ENCODE assay signal across 1 cellular context in genomic region chr11:47355283-47356128, GRCh38.
TF ChIP-seq lines count a peak whose summit lies in the region.

No MANE protein-coding gene starts in this region.

TF ChIP-seq in HepG2, 621 proteins besides CTCF, POLR2A, EP300 and RAD21 (continued from another document and continues in another):
- TF ChIP-seq HHEX (CRISPR knock-in tag; IDR thresholded peaks at IDR 0.05) (no peak), USF2 (IDR thresholded peaks at IDR 0.05; ENCODE audit: low read depth, low read length) (no peak), USF2 (CRISPR knock-in tag; IDR thresholded peaks at IDR 0.05; ENCODE audit: borderline replicate concordance) (no peak), NR2F6 (IDR thresholded peaks at IDR 0.05) (peak; percentile 81), NR2F6 (CRISPR knock-in tag; IDR thresholded peaks at IDR 0.05) (peak; percentile 95), XBP1 (CRISPR knock-in tag; IDR thresholded peaks at IDR 0.05) (no peak), ZBTB44 (CRISPR knock-in tag; IDR thresholded peaks at IDR 0.05) (no peak), ZNF883 (CRISPR knock-in tag; IDR thresholded peaks at IDR 0.05; ENCODE audit: not compliant biosample characterization) (no peak), ZSCAN12 (CRISPR knock-in tag; IDR thresholded peaks at IDR 0.05) (no peak), TEAD3 (CRISPR knock-in tag; optimal IDR thresholded peaks at IDR 0.05; ENCODE audit: borderline replicate concordance) (peak; percentile 82), ADNP (CRISPR knock-in tag; IDR thresholded peaks at IDR 0.05) (no peak), GABPB1 (CRISPR knock-in tag; IDR thresholded peaks at IDR 0.05) (peak; percentile 66), ZNF414 (CRISPR knock-in tag; IDR thresholded peaks at IDR 0.05) (peak; percentile 85), TBX2 (CRISPR knock-in tag; IDR thresholded peaks at IDR 0.05; ENCODE audit: borderline replicate concordance) (peak; percentile 54; the same call in 1 of the 2 replicates), ZNF296 (CRISPR knock-in tag; conservative IDR thresholded peaks at IDR 0.05) (no peak), JARID2 (CRISPR knock-in tag; IDR thresholded peaks at IDR 0.05; ENCODE audit: insufficient replicate concordance) (no peak), KDM1A (CRISPR knock-in tag; IDR thresholded peaks at IDR 0.05) (peak; percentile 79), MTA3 (CRISPR knock-in tag; IDR thresholded peaks at IDR 0.05) (no peak), ZNF407 (CRISPR knock-in tag; IDR thresholded peaks at IDR 0.05; ENCODE audit: not compliant biosample characterization) (no peak), ZNF333 (CRISPR knock-in tag; IDR thresholded peaks at IDR 0.05; ENCODE audit: borderline replicate concordance) (no peak), E2F2 (CRISPR knock-in tag; IDR thresholded peaks at IDR 0.05; ENCODE audit: borderline replicate concordance) (no peak), ZNF576 (CRISPR knock-in tag; IDR thresholded peaks at IDR 0.05) (no peak), SNAPC2 (CRISPR knock-in tag; IDR thresholded peaks at IDR 0.05) (no peak), BHLHE40 (IDR thresholded peaks at IDR 0.05; ENCODE audit: low read length) (peak; percentile 10; the same call in 1 of the 2 replicates), ZNF776 (CRISPR knock-in tag; IDR thresholded peaks at IDR 0.05) (no peak), SRSF4 (IDR thresholded peaks at IDR 0.05; ENCODE audit: low read depth, low read length, poor library complexity, severe bottlenecking) (no peak), DDIT3 (CRISPR knock-in tag; IDR thresholded peaks at IDR 0.05) (no peak), TFAP4 (IDR thresholded peaks at IDR 0.05; ENCODE audit: borderline replicate concordance, low read depth) (peak; percentile 61; the same call in 1 of the 2 replicates), ZNF792 (CRISPR knock-in tag; IDR thresholded peaks at IDR 0.05) (peak; percentile 71; the same call in 1 of the 2 replicates), CEBPZ (IDR thresholded peaks at IDR 0.05; ENCODE audit: low read length) (no peak), ZNF367 (CRISPR knock-in tag; IDR thresholded peaks at IDR 0.05; ENCODE audit: borderline replicate concordance) (no peak), RARA (CRISPR knock-in tag; IDR thresholded peaks at IDR 0.05) (peak; percentile 73), ZNF616 (CRISPR knock-in tag; IDR thresholded peaks at IDR 0.05; ENCODE audit: low read depth) (no peak), ELF3 (CRISPR knock-in tag; IDR thresholded peaks at IDR 0.05) (peak; percentile 70), ZNF17 (CRISPR knock-in tag; IDR thresholded peaks at IDR 0.05) (no peak), ZFP41 (CRISPR knock-in tag; IDR thresholded peaks at IDR 0.05; ENCODE audit: borderline replicate concordance) (no peak), TEF (CRISPR knock-in tag; IDR thresholded peaks at IDR 0.05) (no peak), ZNF577 (CRISPR knock-in tag; IDR thresholded peaks at IDR 0.05; ENCODE audit: borderline replicate concordance, low read depth) (no peak), ZNF20 (CRISPR knock-in tag; IDR thresholded peaks at IDR 0.05) (no peak), ERF (CRISPR knock-in tag; IDR thresholded peaks at IDR 0.05) (peak; percentile 81; the same call in 1 of the 2 replicates)
